Comparison of ENCODE assay signal across 8 cellular contexts in the genomic region with DNA sequence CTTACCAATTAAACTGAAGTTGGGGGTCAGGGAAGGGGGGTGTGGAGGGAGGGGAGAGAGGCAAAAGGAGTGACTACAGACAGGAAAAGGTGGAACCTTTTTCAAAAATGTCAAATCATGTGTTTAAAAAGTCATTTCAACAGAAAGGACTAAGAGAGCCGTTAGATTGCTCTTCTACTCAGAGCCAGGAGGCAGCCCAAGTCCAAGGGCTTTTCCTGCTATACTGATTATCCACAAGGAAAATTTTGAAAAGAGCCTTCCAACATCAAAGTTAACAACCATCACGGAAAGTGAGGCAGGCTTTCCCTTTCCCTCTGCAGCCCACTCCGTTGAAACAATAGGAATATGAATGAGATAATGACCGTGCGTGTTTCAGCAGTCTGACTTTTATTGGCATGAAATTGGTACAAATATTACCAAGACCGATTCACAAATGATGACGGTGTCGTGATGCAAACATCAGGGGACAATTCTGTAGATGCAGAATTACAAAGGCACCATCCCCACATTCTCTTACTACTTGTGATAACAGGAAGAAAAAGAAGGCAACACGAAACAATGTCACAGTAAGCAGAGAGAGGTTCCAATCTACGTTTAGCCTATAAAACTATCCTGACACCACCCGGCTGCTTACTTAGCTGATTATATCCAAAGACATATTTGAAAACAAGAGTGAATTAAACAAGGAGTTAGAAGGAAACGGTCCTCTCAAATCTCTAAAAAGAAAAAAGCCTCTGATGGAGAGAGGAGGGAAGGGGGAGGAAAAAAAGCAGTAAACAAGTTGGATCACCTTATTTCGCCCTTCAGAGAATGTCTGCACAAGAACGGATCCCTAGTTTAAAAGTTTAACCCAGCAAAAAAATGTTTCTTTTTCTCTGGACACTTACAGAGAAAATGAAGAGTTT.
A peak's percentile ranks its signal among the peaks of the same experiment; 100 is the strongest.
DNase-seq lines count a peak whose midpoint lies in the region; ATAC-seq and TF ChIP-seq lines count a peak whose summit lies in the region.

No MANE protein-coding gene starts in this region.

- no peaks in the 10 kb centered on the region for H3K27me3 ChIP-seq in PC-3 (ENCODE audit: low read length)
- H3K27me3 ChIP-seq in suprapubic skin = no peaks in the 10 kb centered on the region

- TF ChIP-seq POLR2A in suprapubic skin (IDR thresholded peaks at IDR 0.05) = peak in 1 of 2 donors; percentile 38

- WGBS in suprapubic skin = 6% methylated on average over 14 of the region's 14 CpGs

- CTCF ChIA-PET in PC-3 (lab: Charles Lee) = interaction anchor here (1.1 kb wide), 1 partner anchor 198 kb away, joined by 3 read pairs; no protein-coding TSS in a partner anchor

- H3F3A ChIP-seq in PC-3 (ENCODE audit: low read length, unreplicated experiment) = no peaks in the 10 kb centered on the region

- H3K27ac ChIP-seq in PC-3 (ENCODE audit: low read length) (peak overlapping the region; percentile 8), suprapubic skin (peak overlapping the region; percentile 93)

- peak; percentile 31 for DNase-seq in NCI-H2107 treated with DMSO at 0.1 percent for 48 hours (lab: John Stamatoyannopoulos, UW; ENCODE audit: unreplicated experiment)
- no peak for DNase-seq in NCI-H2107 (lab: John Stamatoyannopoulos, UW)
- peak; percentile 49 for DNase-seq in PC-3
- peak; percentile 66 to 84 for DNase-seq in cardiac fibroblast (ENCODE audit: low read depth in 2 of 2)
- no peak for DNase-seq in left lobe of liver (ENCODE audit: low spot score)
- DNase-seq in suprapubic skin (ENCODE audit: low spot score in 2 of 2) = no peak
- DNase-seq in NCI-H2196 (lab: John Stamatoyannopoulos, UW; ENCODE audit: unreplicated experiment) = no peak

- ATAC-seq in PC-3 (peak; percentile 33), left lobe of liver (peak; percentile 21), HG03432 (IDR thresholded peaks at IDR 0.05; ENCODE audit: unreplicated experiment) (no peak)

- peak overlapping the region; percentile 82 for H3K4me2 ChIP-seq in PC-3 (ENCODE audit: low read length)

- no peaks in the 10 kb centered on the region for H3K79me2 ChIP-seq in PC-3 (ENCODE audit: low read length)

- H3K9me3 ChIP-seq in PC-3 (ENCODE audit: low read length) (no peaks in the 10 kb centered on the region), suprapubic skin (no peaks in the 10 kb centered on the region)

- H3K36me3 ChIP-seq in PC-3 (ENCODE audit: low read depth, low read length) = no peaks in the 10 kb centered on the region
- H3K36me3 ChIP-seq in suprapubic skin = no peaks in the 10 kb centered on the region

- TF ChIP-seq CTCF in PC-3 (conservative IDR thresholded peaks at IDR 0.05; ENCODE audit: low read depth, low read length) = no peak
- no peak for TF ChIP-seq CTCF in cardiac fibroblast (IDR thresholded peaks at IDR 0.05; ENCODE audit: low read depth, low read length)
- no peak for TF ChIP-seq CTCF in suprapubic skin (IDR thresholded peaks at IDR 0.05)

- BruUV-seq in PC-3 (replicated peaks; lab: Mats Ljungman, UMichigan) = TSS peak; percentile 93

- peak overlapping the region; percentile 71 for H3K4me3 ChIP-seq in PC-3 (ENCODE audit: low read length)
- H3K4me3 ChIP-seq in cardiac fibroblast (replicated peaks in 1 of 2; ENCODE audit: low read depth in 2 of 2, low read length in 2 of 2) = peak overlapping the region; percentile 59 to 63
- H3K4me3 ChIP-seq in suprapubic skin = peak overlapping the region; percentile 57

- H3K9ac ChIP-seq in PC-3 (ENCODE audit: low read length) = peak overlapping the region; percentile 55

- intact Hi-C loops in PC-3 (cut with micrococcal nuclease) = loop anchor here (1.0 to 5.0 kb wide), 3 partner anchors 28 to 452 kb away; partner anchors contain the start of gene FOXP1

- H3K4me1 ChIP-seq in PC-3 (ENCODE audit: insufficient read depth, low read length) = peaks cover 32% of the 10 kb centered on the region
- peaks cover 28% of the 10 kb centered on the region for H3K4me1 ChIP-seq in suprapubic skin

- no peaks in the 10 kb centered on the region for H4K20me1 ChIP-seq in PC-3 (ENCODE audit: low read length)

- POLR2A ChIA-PET in PC-3 (lab: Charles Lee; ENCODE audit: unreplicated experiment) = no interaction called here

- no peak for TF ChIP-seq EP300 in suprapubic skin (IDR thresholded peaks at IDR 0.05)

- peak overlapping the region; percentile 82 for H2AFZ ChIP-seq in PC-3 (ENCODE audit: low read length)

- H3K9me2 ChIP-seq in PC-3 (replicated peaks; ENCODE audit: low read length) = no peaks in the 10 kb centered on the region

Comparison
In these comparisons a context has a peak if more than half of its experiments do, and no peak if none do; other contexts are left out.
1. DNase-seq: peak in NCI-H2107 treated with DMSO at 0.1 percent for 48 hours (single experiment), PC-3 (single experiment) and cardiac fibroblast (2 of 2); none in NCI-H2107 (single experiment), left lobe of liver (single experiment), suprapubic skin (0 of 2) and NCI-H2196 (single experiment).
2. Peak in every context shown above with its lines, with median percentiles within 50 percentile points of each other: H3K4me3 ChIP-seq.